In the genomic region with DNA sequence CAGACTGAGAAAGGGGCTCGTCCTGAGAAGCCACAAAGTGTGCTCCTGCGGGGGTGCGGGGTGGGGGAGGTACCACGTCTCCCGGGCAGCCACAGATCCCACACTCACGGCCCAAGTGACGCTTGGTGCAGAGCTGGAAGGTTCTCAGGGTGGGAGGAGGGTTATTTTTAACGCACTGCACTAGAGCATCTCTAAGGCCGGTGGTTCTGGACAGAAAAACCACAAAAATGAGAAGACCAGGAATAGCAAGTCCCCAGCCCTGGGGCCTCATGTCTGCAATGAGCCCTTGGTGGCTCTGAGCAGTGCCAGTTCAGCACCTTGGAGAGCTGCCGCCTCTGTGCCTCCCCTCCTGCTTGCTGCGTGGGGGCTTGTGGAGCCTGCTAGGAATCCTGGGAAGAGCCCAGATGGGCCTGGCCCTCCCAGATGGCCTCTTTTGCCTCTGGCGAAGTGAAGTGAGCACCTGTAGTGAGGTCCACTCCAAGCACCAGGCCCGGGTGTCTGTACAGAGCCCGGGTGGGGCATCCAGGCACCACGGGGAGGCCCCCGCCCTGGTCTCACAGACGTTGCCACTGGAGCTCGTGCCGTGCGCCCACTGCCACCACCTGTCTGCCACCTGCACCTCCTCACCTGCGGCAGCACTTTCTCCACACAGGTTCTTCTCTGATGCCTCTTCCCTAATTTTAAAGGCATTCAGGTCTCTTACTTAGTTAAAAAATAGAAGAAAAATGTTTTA, we compare ENCODE assay signal across 10 cellular contexts. TPM values are rescaled to one million over a fixed set of nuclear protein-coding genes. Genes with fewer than 3 reads are reported as not detected.
DNase-seq lines count a peak whose midpoint lies in the region; ATAC-seq and FAIRE-seq lines count a peak whose summit lies in the region.
"Had no signal": no experiment of that assay in that cellular context is flagged by ENCODE, and none has a peak within 500 bp of the region (broad histone marks: within the 10 kb centered on the region; RNA-seq: fewer than 3 reads in every experiment).

No MANE protein-coding gene starts in this region.

- H3K9ac ChIP-seq in adipocyte (ENCODE audit: low read length): no peak overlapping the region

- no peaks in the 10 kb centered on the region for H3K9me3 Mint-ChIP-seq in activated T-helper 17 cell treated with anti-CD3 and anti-CD28 coated beads, Interleukin-2, amount 50 U/mL, for 72 hours
- H3K9me3 Mint-ChIP-seq: type B pancreatic cell had no signal

- ATAC-seq in left colon: peak; percentile 25
- ATAC-seq in activated T-helper 17 cell treated with anti-CD3 and anti-CD28 coated beads, Interleukin-2, amount 50 U/mL, for 72 hours (replicated peaks): no peak
- ATAC-seq in GM18520 (IDR thresholded peaks at IDR 0.05; ENCODE audit: unreplicated experiment): no peak
- ATAC-seq in HG03045 (IDR thresholded peaks at IDR 0.05; ENCODE audit: unreplicated experiment): no peak

- no peaks in the 10 kb centered on the region for H3K4me1 ChIP-seq in adipocyte (ENCODE audit: control insufficient read depth, insufficient read depth, low read length)

- no peaks in the 10 kb centered on the region for H3K27me3 Mint-ChIP-seq in activated T-helper 17 cell treated with anti-CD3 and anti-CD28 coated beads, Interleukin-2, amount 50 U/mL, for 72 hours
- H3K27me3 Mint-ChIP-seq: type B pancreatic cell had no signal

- intact Hi-C loops in left colon (cut with DNase I, micrococcal nuclease): no loop called here

- H3K4me1 Mint-ChIP-seq in activated T-helper 17 cell treated with anti-CD3 and anti-CD28 coated beads, Interleukin-2, amount 50 U/mL, for 72 hours: peaks cover 7% of the 10 kb centered on the region

- peaks cover 62% of the 10 kb centered on the region for H3K36me3 Mint-ChIP-seq in activated T-helper 17 cell treated with anti-CD3 and anti-CD28 coated beads, Interleukin-2, amount 50 U/mL, for 72 hours (ENCODE audit: low read depth)

- H3K36me3 ChIP-seq in adipocyte (ENCODE audit: control insufficient read depth, insufficient read depth, low read length, severe bottlenecking): peaks cover 65% of the 10 kb centered on the region

- no peak overlapping the region for H3K4me3 Mint-ChIP-seq in activated T-helper 17 cell treated with anti-CD3 and anti-CD28 coated beads, Interleukin-2, amount 50 U/mL, for 72 hours
- H3K4me3 Mint-ChIP-seq: type B pancreatic cell had no signal

- peak; percentile 15 for DNase-seq in EL
- DNase-seq in HTR-8/SVneo (ENCODE audit: insufficient read length, low spot score): peak; percentile 20
- peak; percentile 24 for DNase-seq in adipocyte (ENCODE audit: low read depth)
- DNase-seq in left colon: no peak
- DNase-seq in germinal center (ENCODE audit: low spot score): no peak
- DNase-seq: NCI-H1105 treated with DMSO at 0.1 percent for 48 hours had no signal

- no peaks in the 10 kb centered on the region for H3K27me3 ChIP-seq in adipocyte (replicated peaks; ENCODE audit: control insufficient read depth, insufficient read depth, low read length)

- no peak for FAIRE-seq in HTR-8/SVneo (lab: Jason Lieb, UNC)

- H3K27ac Mint-ChIP-seq in activated T-helper 17 cell treated with anti-CD3 and anti-CD28 coated beads, Interleukin-2, amount 50 U/mL, for 72 hours: no peak overlapping the region
- H3K27ac Mint-ChIP-seq: type B pancreatic cell had no signal

- H3K9me3 ChIP-seq in adipocyte (ENCODE audit: control insufficient read depth, low read length): no peaks in the 10 kb centered on the region

- H3K4me3 ChIP-seq in adipocyte (ENCODE audit: low read length): no peak overlapping the region

RNA-seq across cellular contexts. Expression of a gene that starts 48.9 kb away (rescaled TPM):
- total RNA-seq in left colon: under 1 TPM; 0.22 to 0.24 TPM
- total RNA-seq in activated T-helper 17 cell treated with anti-CD3 and anti-CD28 coated beads, Interleukin-2, amount 50 U/mL, for 72 hours: under 1 TPM in 1 of 2 donors, not detected in 1; 0.16 TPM

Comparison
In these comparisons a context has a peak if more than half of its experiments do, and no peak if none do; other contexts are left out.
1. DNase-seq: peak in EL (single experiment), HTR-8/SVneo (single experiment) and adipocyte (single experiment); none in left colon (0 of 2) and germinal center (single experiment).